Comparison of ENCODE assay signal across 9 cellular contexts in the genomic region with DNA sequence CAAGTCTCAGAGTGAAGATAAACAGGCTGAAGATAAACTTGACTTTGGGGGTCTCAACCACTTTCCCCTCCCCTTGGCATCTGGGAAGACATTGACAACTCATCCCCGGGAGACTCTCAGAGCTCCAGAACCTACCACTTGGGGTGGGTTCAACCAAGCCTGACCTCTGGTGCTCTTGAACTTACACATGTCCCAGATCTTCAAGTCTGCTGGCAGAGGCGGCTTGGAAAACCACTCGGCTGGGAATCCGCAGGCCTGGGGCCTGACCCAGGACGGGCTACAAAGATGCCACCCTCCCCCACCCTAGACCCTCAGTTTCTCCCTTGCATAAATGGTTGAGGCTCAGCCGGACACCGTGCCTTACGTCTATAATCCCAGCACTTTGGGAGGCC. TPM values are rescaled to one million over a fixed set of nuclear protein-coding genes. Genes with fewer than 3 reads are reported as not detected.
DNase-seq lines count a peak whose midpoint lies in the region; FAIRE-seq and TF ChIP-seq lines count a peak whose summit lies in the region.
"Had no signal": no experiment of that assay in that cellular context is flagged by ENCODE, and none has a peak within 500 bp of the region (broad histone marks: within the 10 kb centered on the region; RNA-seq: fewer than 3 reads in every experiment).

No MANE protein-coding gene starts in this region.

- peaks cover 9% of the 10 kb centered on the region for H3K79me2 ChIP-seq in astrocyte (ENCODE audit: insufficient read depth, low read length)

- H3K4me1 Mint-ChIP-seq in astrocyte (ENCODE audit: low read depth, unreplicated experiment) (peaks cover 3% of the 10 kb centered on the region), osteocyte (ENCODE audit: unreplicated experiment) (peaks cover 13% of the 10 kb centered on the region)

- H3K4me2 ChIP-seq in astrocyte (ENCODE audit: low read length) = peak overlapping the region; percentile 95

- peaks cover 13% of the 10 kb centered on the region for H3K4me1 ChIP-seq in astrocyte (ENCODE audit: insufficient read depth, low read length)
- peaks cover 8% of the 10 kb centered on the region for H3K4me1 ChIP-seq in left ventricle myocardium inferior

- TF ChIP-seq CTCF in C4-2B (conservative IDR thresholded peaks at IDR 0.05) = no peak
- no peak for TF ChIP-seq CTCF in astrocyte (IDR thresholded peaks at IDR 0.05; ENCODE audit: insufficient read depth, low read depth, low read length)
- TF ChIP-seq CTCF in left ventricle myocardium inferior (IDR thresholded peaks at IDR 0.05; ENCODE audit: borderline replicate concordance) = no peak
- TF ChIP-seq CTCF in osteocyte (IDR thresholded peaks at IDR 0.05) = no peak

- H3K9ac ChIP-seq in astrocyte (ENCODE audit: low read length) = peak overlapping the region; percentile 87

- H3K9me3 ChIP-seq in astrocyte (ENCODE audit: insufficient read depth, low read depth, low read length) (no peaks in the 10 kb centered on the region), left ventricle myocardium inferior (replicated peaks) (no peaks in the 10 kb centered on the region)

- intact Hi-C loops in left ventricle myocardium inferior (cut with micrococcal nuclease) = no loop called here

- H3K27ac ChIP-seq in C4-2B (peak overlapping the region; percentile 71), astrocyte (ENCODE audit: low read depth, low read length) (peak overlapping the region; percentile 72), left ventricle myocardium inferior (replicated peaks) (no peak overlapping the region)

- no peak for DNase-seq in astrocyte (ENCODE audit: low read depth)
- no peak for DNase-seq in left ventricle myocardium inferior
- DNase-seq in osteocyte (ENCODE audit: extremely low spot score, unreplicated experiment) = no peak
- no peak for DNase-seq in activated T-cell treated with anti-CD3 and anti-CD28 coated beads, Interleukin-2, amount 50 U/mL, for 48 hours
- no peak for DNase-seq in D341Med (ENCODE audit: low spot score)
- DNase-seq in activated naive CD4-positive, alpha-beta T cell (lab: John Stamatoyannopoulos, UW) = no peak
- no peak for DNase-seq in AG20443 (ENCODE audit: low spot score)

- FAIRE-seq in astrocyte (lab: Jason Lieb, UNC) = no peak

- peak overlapping the region; percentile 86 for H2AFZ ChIP-seq in astrocyte (ENCODE audit: low read depth, low read length)

- peak overlapping the region; percentile 81 for H3K4me3 Mint-ChIP-seq in astrocyte (ENCODE audit: unreplicated experiment)
- peak overlapping the region; percentile 55 for H3K4me3 Mint-ChIP-seq in osteocyte (ENCODE audit: unreplicated experiment)
- H3K4me3 Mint-ChIP-seq: CD4-positive, alpha-beta T cell had no signal

- H4K20me1 ChIP-seq in astrocyte (ENCODE audit: insufficient read depth, low read length) = peaks cover 4% of the 10 kb centered on the region

- no peaks in the 10 kb centered on the region for H3K27me3 Mint-ChIP-seq in astrocyte (ENCODE audit: low read depth, unreplicated experiment)
- no peaks in the 10 kb centered on the region for H3K27me3 Mint-ChIP-seq in osteocyte (ENCODE audit: unreplicated experiment)

- H3K36me3 Mint-ChIP-seq in astrocyte (ENCODE audit: low read depth, unreplicated experiment) (no peaks in the 10 kb centered on the region), osteocyte (ENCODE audit: unreplicated experiment) (no peaks in the 10 kb centered on the region)

- H3K27ac Mint-ChIP-seq in astrocyte (ENCODE audit: unreplicated experiment) = peak overlapping the region; percentile 78
- H3K27ac Mint-ChIP-seq in osteocyte (ENCODE audit: unreplicated experiment) = no peak overlapping the region
- H3K27ac Mint-ChIP-seq: CD4-positive, alpha-beta T cell had no signal

- H3K36me3 ChIP-seq in astrocyte (ENCODE audit: insufficient read depth, low read length) (no peaks in the 10 kb centered on the region), left ventricle myocardium inferior (no peaks in the 10 kb centered on the region)

- no peaks in the 10 kb centered on the region for H3K9me3 Mint-ChIP-seq in astrocyte (ENCODE audit: unreplicated experiment)
- H3K9me3 Mint-ChIP-seq in osteocyte (ENCODE audit: unreplicated experiment) = no peaks in the 10 kb centered on the region
- H3K9me3 Mint-ChIP-seq: CD4-positive, alpha-beta T cell had no signal

- H3K4me3 ChIP-seq in astrocyte (ENCODE audit: insufficient read depth, low read depth, low read length) = peak overlapping the region; percentile 69
- peak overlapping the region; percentile 65 for H3K4me3 ChIP-seq in left ventricle myocardium inferior

- H3K27me3 ChIP-seq in astrocyte (ENCODE audit: insufficient read depth, low read length) = no peaks in the 10 kb centered on the region
- H3K27me3 ChIP-seq in left ventricle myocardium inferior (ENCODE audit: low read depth) = peaks cover 57% of the 10 kb centered on the region

RNA-seq across cellular contexts. Expression of a gene that starts 0.5 kb away (rescaled TPM):
- total RNA-seq in astrocyte = 6.5 and 6.6 TPM in 2 replicates
- 0.44 TPM for total RNA-seq in left ventricle myocardium inferior
- total RNA-seq in osteocyte = 3.3 and 3.5 TPM in 2 replicates
- total RNA-seq: CD4-positive, alpha-beta T cell had no signal

RNA-seq across cellular contexts. Expression of a gene that starts 14.6 kb away (rescaled TPM):
- 0.55 and 1.3 TPM in 2 replicates for total RNA-seq in astrocyte
- not detected for total RNA-seq in left ventricle myocardium inferior
- total RNA-seq in osteocyte = 0.24 and 0.51 TPM in 2 replicates

RNA-seq across cellular contexts. Expression of a gene that starts 14.9 kb away (rescaled TPM):
- 20.9 and 22.9 TPM in 2 replicates for total RNA-seq in astrocyte
- total RNA-seq in left ventricle myocardium inferior = 24.2 TPM
- 34.4 and 42.1 TPM in 2 replicates for total RNA-seq in osteocyte

RNA-seq across cellular contexts. Expression of a gene that starts 25.8 kb away (rescaled TPM):
- 2.8 and 4.6 TPM in 2 replicates for total RNA-seq in astrocyte
- 8.2 TPM for total RNA-seq in left ventricle myocardium inferior
- total RNA-seq in osteocyte = 2.3 and 2.6 TPM in 2 replicates

RNA-seq across cellular contexts. Expression of a gene that starts 31.3 kb away (rescaled TPM):
- total RNA-seq in astrocyte (14.7 and 15.2 TPM in 2 replicates), left ventricle myocardium inferior (9.8 TPM), osteocyte (19.6 and 21.9 TPM in 2 replicates)
